ENCODE assay signal across 25 cellular contexts in the genomic region with DNA sequence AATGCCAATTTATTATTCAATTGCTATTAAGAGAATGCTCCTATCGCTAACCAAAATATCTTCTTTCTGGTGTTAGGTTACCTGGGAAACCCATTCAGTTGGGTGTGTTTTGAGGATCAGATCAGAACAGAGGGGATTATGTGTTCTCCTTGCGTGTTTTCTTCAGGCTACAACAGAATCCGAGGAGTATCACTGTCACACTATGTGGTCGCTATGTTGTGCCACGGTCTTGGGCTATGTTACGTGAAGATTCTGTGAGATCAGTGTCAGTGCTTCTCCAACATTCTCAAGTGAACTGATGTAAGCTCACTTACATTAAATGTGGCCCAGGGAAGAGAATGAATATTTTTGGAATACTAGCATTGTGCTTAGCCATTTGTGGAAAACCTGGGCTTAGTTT. TPM values are rescaled to one million over a fixed set of nuclear protein-coding genes. Genes with fewer than 3 reads are reported as not detected.
"Had no signal": no experiment of that assay in that cellular context is flagged by ENCODE, and none has a peak within 500 bp of the region (broad histone marks: within the 10 kb centered on the region; RNA-seq: fewer than 3 reads in every experiment).

No MANE protein-coding gene starts in this region.

- H3K27ac ChIP-seq: colonic mucosa, esophagus squamous epithelium, lower lobe of right lung, neutrophil, pancreas, right lobe of liver, stomach, testis, tibial artery had no signal

- H3K36me3 Mint-ChIP-seq: immature natural killer cell; naive thymus-derived CD8-positive, alpha-beta T cell; stimulated activated effector memory CD8-positive, alpha-beta T cell treated with anti-CD3 and anti-CD28 coated beads, Interleukin-12 subunit alpha, Interleukin-12 subunit beta, amount 100 ng/mL, for 72 hours had no signal

- H3K4me3 Mint-ChIP-seq: dendritic cell treated with granulocyte-macrophage colony-stimulating factor and Interleukin-4, amounts not matched to agents 40 ng/mL and 50 ng/mL, for 4 days; effector memory CD8-positive, alpha-beta T cell; immature natural killer cell; naive thymus-derived CD8-positive, alpha-beta T cell; stimulated activated effector memory CD8-positive, alpha-beta T cell treated with anti-CD3 and anti-CD28 coated beads, Interleukin-12 subunit alpha, Interleukin-12 subunit beta, amount 100 ng/mL, for 72 hours; type B pancreatic cell had no signal

- H3K27me3 ChIP-seq: colonic mucosa, esophagus squamous epithelium, neutrophil, pancreas, stomach, testis, tibial artery had no signal

- H3K9me3 ChIP-seq: colonic mucosa, esophagus squamous epithelium, lower lobe of right lung, neutrophil, pancreas, right lobe of liver, stomach, testis, tibial artery had no signal

- ATAC-seq: effector memory CD8-positive, alpha-beta T cell; left ventricle myocardium superior; lower lobe of right lung; naive thymus-derived CD8-positive, alpha-beta T cell; pancreas; right lobe of liver; stimulated activated effector memory CD8-positive, alpha-beta T cell treated with anti-CD3 and anti-CD28 coated beads, Interleukin-12 subunit alpha, Interleukin-12 subunit beta, amount 100 ng/mL, for 72 hours had no signal

- H3K27me3 Mint-ChIP-seq: dendritic cell treated with granulocyte-macrophage colony-stimulating factor and Interleukin-4, amounts not matched to agents 40 ng/mL and 50 ng/mL, for 4 days; effector memory CD8-positive, alpha-beta T cell; naive thymus-derived CD8-positive, alpha-beta T cell had no signal

- H3K4me1 Mint-ChIP-seq: immature natural killer cell; naive thymus-derived CD8-positive, alpha-beta T cell; stimulated activated effector memory CD8-positive, alpha-beta T cell treated with anti-CD3 and anti-CD28 coated beads, Interleukin-12 subunit alpha, Interleukin-12 subunit beta, amount 100 ng/mL, for 72 hours had no signal

- H3K27ac Mint-ChIP-seq: dendritic cell treated with granulocyte-macrophage colony-stimulating factor and Interleukin-4, amounts not matched to agents 40 ng/mL and 50 ng/mL, for 4 days; effector memory CD8-positive, alpha-beta T cell; immature natural killer cell; naive thymus-derived CD8-positive, alpha-beta T cell; stimulated activated effector memory CD8-positive, alpha-beta T cell treated with anti-CD3 and anti-CD28 coated beads, Interleukin-12 subunit alpha, Interleukin-12 subunit beta, amount 100 ng/mL, for 72 hours; type B pancreatic cell had no signal

- DNase-seq: colonic mucosa; effector memory CD8-positive, alpha-beta T cell; erythroblast; esophagus squamous epithelium; foreskin melanocyte; hypothalamus; immature natural killer cell; islet precursor cell; kidney glomerular epithelial cell; left ventricle myocardium superior; lower lobe of right lung; naive thymus-derived CD8-positive, alpha-beta T cell; pancreas; right lobe of liver; stimulated activated CD4-positive, alpha-beta T cell treated with anti-CD3 and anti-CD28 coated beads, Interleukin-2, amount 100 ng/mL, for 24 hours; stimulated activated CD4-positive, alpha-beta T cell treated with anti-CD3 and anti-CD28 coated beads, Interleukin-4, amount 100 ng/mL, for 24 hours; stimulated activated naive CD4-positive, alpha-beta T cell treated with Interleukin-2 at 50 U/mL for 16 hours; stomach; testis; tibial artery had no signal

- H3K4me1 ChIP-seq: colonic mucosa, lower lobe of right lung, pancreas, right lobe of liver, stomach, testis had no signal

- H3K36me3 ChIP-seq: colonic mucosa, esophagus squamous epithelium, lower lobe of right lung, neutrophil, pancreas, right lobe of liver, stomach, tibial artery had no signal

- H3K4me3 ChIP-seq: colonic mucosa, esophagus squamous epithelium, lower lobe of right lung, pancreas, right lobe of liver, stomach, testis, tibial artery had no signal

RNA-seq across cellular contexts. Expression of gene ADCY2, which starts 39.0 kb away (rescaled TPM):
- total RNA-seq: myocyte; naive thymus-derived CD8-positive, alpha-beta T cell had no signal
- polyA plus RNA-seq: immature natural killer cell; naive thymus-derived CD8-positive, alpha-beta T cell had no signal
